ENCODE assay signal across 22 cellular contexts in genomic region chr1:230278871-230279582, GRCh38.
A peak's percentile ranks its signal among the peaks of the same experiment; 100 is the strongest.
DNase-seq lines count a peak whose midpoint lies in the region; ATAC-seq and TF ChIP-seq lines count a peak whose summit lies in the region.
"Had no signal": no experiment of that assay in that cellular context is flagged by ENCODE, and none has a peak within 500 bp of the region (broad histone marks: within the 10 kb centered on the region; RNA-seq: fewer than 3 reads in every experiment).

No MANE protein-coding gene starts in this region.

- no peak overlapping the region for H3K4me2 ChIP-seq in DND-41 (ENCODE audit: insufficient read depth, low read length)
- H3K4me2 ChIP-seq: hepatocyte had no signal

- no peak overlapping the region for H3K4me3 ChIP-seq in DND-41 (ENCODE audit: low read depth in 1 of 2, low read length in 2 of 2)
- H3K4me3 ChIP-seq in naive thymus-derived CD4-positive, alpha-beta T cell (ENCODE audit: low read length): no peak overlapping the region
- H3K4me3 ChIP-seq: hepatocyte, ovary, SJCRH30, uterus had no signal

- peaks cover 52% of the 10 kb centered on the region for H4K20me1 ChIP-seq in DND-41 (ENCODE audit: insufficient read depth, low read length)

- peak; percentile 3 for DNase-seq in activated CD4-positive, alpha-beta T cell treated with anti-CD3 and anti-CD28 coated beads for 36 hours
- no peak for DNase-seq in activated CD4-positive, alpha-beta T cell treated with anti-CD3 and anti-CD28 coated beads for 4 hours
- DNase-seq in DND-41: no peak
- DNase-seq in activated CD4-positive, alpha-beta memory T cell treated with anti-CD3 and anti-CD28 coated beads, Interleukin-2, amount 10 ng/mL, durations not matched to agents 7 days and 5 days: no peak
- peak in 1 of 9 donors; percentile 16 for DNase-seq in naive thymus-derived CD4-positive, alpha-beta T cell
- DNase-seq in NCI-H748 (lab: John Stamatoyannopoulos, UW; ENCODE audit: unreplicated experiment): no peak
- no peak for DNase-seq in HUDEP-2 (lab: John Stamatoyannopoulos, UW; ENCODE audit: unreplicated experiment in 76 of 76)
- no peak for DNase-seq in cerebellar cortex (ENCODE audit: low spot score)
- DNase-seq: activated T-cell treated with anti-CD3 and anti-CD28 coated beads, Interleukin-2, amount 50 U/mL, for 4 hours; BE2C; foreskin fibroblast; H7; NCI-H146; NCI-H774; PC-3; SJCRH30; stimulated activated CD4-positive, alpha-beta T cell treated with anti-CD3 and anti-CD28 coated beads, Interleukin-2, amount 100 ng/mL, for 24 hours had no signal

- no peak overlapping the region for H2AFZ ChIP-seq in DND-41 (ENCODE audit: low read depth, low read length)
- H2AFZ ChIP-seq: hepatocyte had no signal

- peaks cover 92% of the 10 kb centered on the region for H3K36me3 ChIP-seq in DND-41 (ENCODE audit: insufficient read depth, low read length)
- peaks cover 4 to 16% (median 6%) of the 10 kb centered on the region in 3 experiments for H3K36me3 ChIP-seq in naive thymus-derived CD4-positive, alpha-beta T cell (ENCODE audit: control insufficient read depth in 2 of 3, insufficient read depth in 3 of 3, low read length in 3 of 3)
- H3K36me3 ChIP-seq: ovary, uterus had no signal

- H3K27ac ChIP-seq in DND-41 (ENCODE audit: low read length): 0 out of 2 replicates have a peak overlapping the region, but pooled peaks have one; percentile 14
- peak overlapping the region; percentile 25 for H3K27ac ChIP-seq in naive thymus-derived CD4-positive, alpha-beta T cell (ENCODE audit: low read depth, low read length)
- H3K27ac ChIP-seq: hepatocyte, ovary, SJCRH30, uterus had no signal

- no peak for TF ChIP-seq CTCF in DND-41 (IDR thresholded peaks at IDR 0.05; ENCODE audit: borderline replicate concordance, extremely low read depth, low read length, poor library complexity, severe bottlenecking)

- CTCF ChIA-PET in activated CD4-positive, alpha-beta T cell treated with anti-CD3 and anti-CD28 coated beads for 36 hours (lab: Charles Lee): interaction anchor here (1.0 kb wide), 1 partner anchor 8 kb away, joined by 3 read pairs; no protein-coding TSS in a partner anchor
- CTCF ChIA-PET in activated CD4-positive, alpha-beta memory T cell treated with anti-CD3 and anti-CD28 coated beads, Interleukin-2, amount 10 ng/mL, durations not matched to agents 7 days and 5 days (lab: Charles Lee): no interaction called here
- CTCF ChIA-PET in naive thymus-derived CD4-positive, alpha-beta T cell (lab: Charles Lee): interaction anchor here (0.8 kb wide), 1 partner anchor 23 kb away, joined by 3 read pairs; no protein-coding TSS in a partner anchor

- POLR2A ChIA-PET in activated CD4-positive, alpha-beta T cell treated with anti-CD3 and anti-CD28 coated beads for 36 hours (lab: Charles Lee): no interaction called here
- POLR2A ChIA-PET in activated CD4-positive, alpha-beta memory T cell treated with anti-CD3 and anti-CD28 coated beads, Interleukin-2, amount 10 ng/mL, durations not matched to agents 7 days and 5 days (lab: Charles Lee): no interaction called here
- POLR2A ChIA-PET in naive thymus-derived CD4-positive, alpha-beta T cell (lab: Charles Lee): no interaction called here

- H3K4me3 Mint-ChIP-seq in activated CD4-positive, alpha-beta T cell treated with anti-CD3 and anti-CD28 coated beads for 36 hours: no peak overlapping the region
- H3K4me3 Mint-ChIP-seq in activated CD4-positive, alpha-beta memory T cell treated with anti-CD3 and anti-CD28 coated beads, Interleukin-2, amount 10 ng/mL, durations not matched to agents 7 days and 5 days: no peak overlapping the region
- peak overlapping the region in 5 of 10 donors; percentile 0 to 46 (median 29) for H3K4me3 Mint-ChIP-seq in naive thymus-derived CD4-positive, alpha-beta T cell
- H3K4me3 Mint-ChIP-seq: activated T-cell treated with anti-CD3 and anti-CD28 coated beads, Interleukin-2, amount 50 U/mL, for 4 hours; dendritic cell treated with granulocyte-macrophage colony-stimulating factor and Interleukin-4, amounts not matched to agents 40 ng/mL and 50 ng/mL, for 4 days had no signal

- intact Hi-C loops in activated CD4-positive, alpha-beta T cell treated with anti-CD3 and anti-CD28 coated beads for 36 hours (cut with DNase I, micrococcal nuclease): no loop called here
- intact Hi-C loops in naive thymus-derived CD4-positive, alpha-beta T cell (cut with micrococcal nuclease): no loop called here

- H3K27me3 ChIP-seq in DND-41 (ENCODE audit: insufficient read depth, low read length, poor library complexity): no peaks in the 10 kb centered on the region
- no peaks in the 10 kb centered on the region for H3K27me3 ChIP-seq in naive thymus-derived CD4-positive, alpha-beta T cell (ENCODE audit: control insufficient read depth in 2 of 2, insufficient read depth in 2 of 2, low read length in 2 of 2)
- H3K27me3 ChIP-seq: BE2C, hepatocyte, ovary, SJCRH30, uterus had no signal

- H3K4me1 ChIP-seq in DND-41 (ENCODE audit: insufficient read depth, low read length): no peaks in the 10 kb centered on the region
- H3K4me1 ChIP-seq in naive thymus-derived CD4-positive, alpha-beta T cell (ENCODE audit: control insufficient read depth in 2 of 2, insufficient read depth in 2 of 2, low read length in 2 of 2): no peaks in the 10 kb centered on the region
- H3K4me1 ChIP-seq: BE2C, SJCRH30, uterus had no signal

- no peaks in the 10 kb centered on the region for H3K9me3 Mint-ChIP-seq in activated CD4-positive, alpha-beta T cell treated with anti-CD3 and anti-CD28 coated beads for 36 hours (ENCODE audit: low read depth)
- H3K9me3 Mint-ChIP-seq in activated CD4-positive, alpha-beta memory T cell treated with anti-CD3 and anti-CD28 coated beads, Interleukin-2, amount 10 ng/mL, durations not matched to agents 7 days and 5 days: no peaks in the 10 kb centered on the region
- H3K9me3 Mint-ChIP-seq in naive thymus-derived CD4-positive, alpha-beta T cell: no peaks in the 10 kb centered on the region
- H3K9me3 Mint-ChIP-seq: activated T-cell treated with anti-CD3 and anti-CD28 coated beads, Interleukin-2, amount 50 U/mL, for 4 hours; dendritic cell treated with granulocyte-macrophage colony-stimulating factor and Interleukin-4, amounts not matched to agents 40 ng/mL and 50 ng/mL, for 4 days had no signal

- no peak overlapping the region for H3K27ac Mint-ChIP-seq in activated CD4-positive, alpha-beta T cell treated with anti-CD3 and anti-CD28 coated beads for 36 hours
- peak overlapping the region; percentile 26 for H3K27ac Mint-ChIP-seq in activated CD4-positive, alpha-beta memory T cell treated with anti-CD3 and anti-CD28 coated beads, Interleukin-2, amount 10 ng/mL, durations not matched to agents 7 days and 5 days
- peak overlapping the region; percentile 15 to 90 (median 65) for H3K27ac Mint-ChIP-seq in naive thymus-derived CD4-positive, alpha-beta T cell
- H3K27ac Mint-ChIP-seq: dendritic cell treated with granulocyte-macrophage colony-stimulating factor and Interleukin-4, amounts not matched to agents 40 ng/mL and 50 ng/mL, for 4 days had no signal

- no peak overlapping the region for H3K9ac ChIP-seq in DND-41 (ENCODE audit: low read depth, low read length)

- no peak for ATAC-seq in activated CD4-positive, alpha-beta T cell treated with anti-CD3 and anti-CD28 coated beads for 36 hours
- ATAC-seq in DND-41 (ENCODE audit: insufficient read depth, low read depth): no peak
- ATAC-seq in naive thymus-derived CD4-positive, alpha-beta T cell: no peak
- ATAC-seq: activated CD4-positive, CD25-positive, alpha-beta regulatory T cell treated with anti-CD3 and anti-CD28 coated beads, Interleukin-2, amount 50 U/mL, for 24 hours; activated T-cell treated with anti-CD3 and anti-CD28 coated beads, Interleukin-2, amount 50 U/mL, for 4 hours; PC-3 had no signal

- peaks cover 22% of the 10 kb centered on the region for H3K36me3 Mint-ChIP-seq in activated CD4-positive, alpha-beta T cell treated with anti-CD3 and anti-CD28 coated beads for 36 hours (ENCODE audit: low read depth)
- H3K36me3 Mint-ChIP-seq in activated CD4-positive, alpha-beta memory T cell treated with anti-CD3 and anti-CD28 coated beads, Interleukin-2, amount 10 ng/mL, durations not matched to agents 7 days and 5 days (ENCODE audit: low read depth): no peaks in the 10 kb centered on the region
- peaks cover 0 to 19% (median 7%) of the 10 kb centered on the region in 5 donors for H3K36me3 Mint-ChIP-seq in naive thymus-derived CD4-positive, alpha-beta T cell

- H3K9me3 ChIP-seq in DND-41 (ENCODE audit: insufficient read depth, low read length, severe bottlenecking): no peaks in the 10 kb centered on the region
- H3K9me3 ChIP-seq in naive thymus-derived CD4-positive, alpha-beta T cell (ENCODE audit: control insufficient read depth in 2 of 3, low read length in 3 of 3): no peaks in the 10 kb centered on the region
- H3K9me3 ChIP-seq: BE2C, ovary, SJCRH30, uterus had no signal

- no peaks in the 10 kb centered on the region for H3K27me3 Mint-ChIP-seq in activated CD4-positive, alpha-beta T cell treated with anti-CD3 and anti-CD28 coated beads for 36 hours
- no peaks in the 10 kb centered on the region for H3K27me3 Mint-ChIP-seq in activated CD4-positive, alpha-beta memory T cell treated with anti-CD3 and anti-CD28 coated beads, Interleukin-2, amount 10 ng/mL, durations not matched to agents 7 days and 5 days
- no peaks in the 10 kb centered on the region for H3K27me3 Mint-ChIP-seq in naive thymus-derived CD4-positive, alpha-beta T cell
- H3K27me3 Mint-ChIP-seq: dendritic cell treated with granulocyte-macrophage colony-stimulating factor and Interleukin-4, amounts not matched to agents 40 ng/mL and 50 ng/mL, for 4 days had no signal

- peaks cover 7% of the 10 kb centered on the region; the same call in 1 of the 2 replicates for H3K79me2 ChIP-seq in DND-41 (ENCODE audit: insufficient read depth, low read length)
- H3K79me2 ChIP-seq: hepatocyte had no signal

- peaks cover 35% of the 10 kb centered on the region for H3K4me1 Mint-ChIP-seq in activated CD4-positive, alpha-beta T cell treated with anti-CD3 and anti-CD28 coated beads for 36 hours
- H3K4me1 Mint-ChIP-seq in activated CD4-positive, alpha-beta memory T cell treated with anti-CD3 and anti-CD28 coated beads, Interleukin-2, amount 10 ng/mL, durations not matched to agents 7 days and 5 days: peaks cover 12% of the 10 kb centered on the region
- peaks cover 5 to 46% (median 42%) of the 10 kb centered on the region in 7 donors for H3K4me1 Mint-ChIP-seq in naive thymus-derived CD4-positive, alpha-beta T cell
